Comparison of ENCODE assay signal across 8 cellular contexts in genomic region chr1:229557214-229557850, GRCh38. TPM values are rescaled to one million over a fixed set of nuclear protein-coding genes. Genes with fewer than 3 reads are reported as not detected.
DNase-seq lines count a peak whose midpoint lies in the region; ATAC-seq and TF ChIP-seq lines count a peak whose summit lies in the region.

No MANE protein-coding gene starts in this region.

- peaks cover 9 to 69% (median 56%) of the 10 kb centered on the region in 6 donors for H3K4me1 ChIP-seq in spleen

- POLR2A ChIA-PET in WTC11 (lab: Charles Lee): no interaction called here

- H3K4me3 Mint-ChIP-seq in WTC11: peak overlapping the region; percentile 81

- no peak overlapping the region for H3K27ac Mint-ChIP-seq in WTC11

- no peaks in the 10 kb centered on the region for H3K36me3 Mint-ChIP-seq in WTC11

- H3K4me3 ChIP-seq in spleen: peak overlapping the region; percentile 60 to 99 (median 94)

- peak; percentile 21 for ATAC-seq in GM21529 (IDR thresholded peaks at IDR 0.05; ENCODE audit: unreplicated experiment)
- ATAC-seq in WTC11: no peak
- no peak for ATAC-seq in HG03354 (IDR thresholded peaks at IDR 0.05; ENCODE audit: poor library complexity, severe bottlenecking, unreplicated experiment)
- ATAC-seq in HG02678 (IDR thresholded peaks at IDR 0.05; ENCODE audit: unreplicated experiment): no peak

- intact Hi-C loops in spleen (cut with DNase I; ENCODE audit: low total_unique reads): loop anchor here (5.0 kb wide), 1 partner anchor 70 kb away; the partner anchor contains the start of genes TAF5L and URB2

- no peak for TF ChIP-seq CTCF in WTC11 (IDR thresholded peaks at IDR 0.05)
- no peak for TF ChIP-seq CTCF in spleen (IDR thresholded peaks at IDR 0.05 in 8 of 11, conservative IDR thresholded peaks at IDR 0.05 in 3 of 11)

- peaks cover 7% of the 10 kb centered on the region; the same call in 1 of the 2 replicates for H3K27me3 Mint-ChIP-seq in WTC11 (ENCODE audit: low read depth)

- peak overlapping the region; percentile 80 to 94 (median 90) for H3K27ac ChIP-seq in spleen

- no peak for TF ChIP-seq POLR2A in spleen (IDR thresholded peaks at IDR 0.05)

- H3K27me3 ChIP-seq in spleen (replicated peaks in 1 of 7): no peaks in the 10 kb centered on the region

- WGBS in spleen, 5 donors: 27 to 32% (median 28%) methylated on average over 5 of the region's 5 CpGs

- no peaks in the 10 kb centered on the region for H3K9me3 Mint-ChIP-seq in WTC11

- H3K9me3 ChIP-seq in spleen: no peaks in the 10 kb centered on the region

- CTCF ChIA-PET in WTC11 (lab: Charles Lee): no interaction called here

- no peaks in the 10 kb centered on the region for H3K36me3 ChIP-seq in spleen

- DNase-seq in AML-193 (lab: John Stamatoyannopoulos, UW) (peak; percentile 28 to 58), WTC11 (ENCODE audit: low spot score) (no peak), hepatic stellate cell (ENCODE audit: low spot score) (peak; percentile 19), spleen (no peak)
- DNase-seq in stimulated activated CD4-positive, alpha-beta T cell treated with anti-CD3 and anti-CD28 coated beads, Interleukin-2, amount 100 ng/mL, for 24 hours: no peak

- H3K4me1 Mint-ChIP-seq in WTC11: peaks cover 36% of the 10 kb centered on the region

TF ChIP-seq in WTC11, 78 proteins besides CTCF, POLR2A, EP300 and RAD21:
- no peak for TF ChIP-seq RORB (CRISPR knock-in tag; IDR thresholded peaks at IDR 0.05)
- TF ChIP-seq ZNF138 (CRISPR knock-in tag; conservative IDR thresholded peaks at IDR 0.05): no peak
- TF ChIP-seq TCF7 (CRISPR knock-in tag; IDR thresholded peaks at IDR 0.05; ENCODE audit: low read depth): no peak
- TF ChIP-seq CREM (CRISPR knock-in tag; IDR thresholded peaks at IDR 0.05): no peak
- no peak for TF ChIP-seq NFE2L1 (CRISPR knock-in tag; IDR thresholded peaks at IDR 0.05)

RNA-seq across cellular contexts. Expression of gene ABCB10, which starts 1.2 kb away (rescaled TPM):
- total RNA-seq in WTC11 (2021) (9.2 to 11.0 TPM (median 11.0 TPM) in 3 replicates), spleen (10 to 100 TPM; 13.6 to 21.9 (median 16.3) TPM)
- 1 to 10 TPM; 6.9 to 7.7 (median 7.3) TPM for polyA plus RNA-seq in spleen

RNA-seq across cellular contexts. Expression of gene NUP133, which starts 49.2 kb away (rescaled TPM):
- total RNA-seq in WTC11 (2021) (66.9 to 73.7 TPM (median 67.8 TPM) in 3 replicates), spleen (10 to 100 TPM; 23.0 to 42.8 (median 38.4) TPM)
- 10 to 100 TPM; 15.3 to 21.0 (median 17.8) TPM for polyA plus RNA-seq in spleen

Comparison
In these comparisons a context has a peak if more than half of its experiments do, and no peak if none do; other contexts are left out.
1. DNase-seq: peak in AML-193 (2 of 2) and hepatic stellate cell (single experiment); none in WTC11 (single experiment), spleen (single experiment) and stimulated activated CD4-positive, alpha-beta T cell treated with anti-CD3 and anti-CD28 coated beads, Interleukin-2, amount 100 ng/mL, for 24 hours (0 of 2).